27 cellular contexts compared by ENCODE assay signal in genomic region chr9:19701274-19701673, GRCh38.
"Had no signal": no experiment of that assay in that cellular context is flagged by ENCODE, and none has a peak within 500 bp of the region (broad histone marks: within the 10 kb centered on the region; RNA-seq: fewer than 3 reads in every experiment).

No MANE protein-coding gene starts in this region.

- H3K4me3 Mint-ChIP-seq: activated CD4-positive, alpha-beta T cell treated with anti-CD3 and anti-CD28 coated beads, Interleukin-2, amount 10 ng/mL, durations not matched to agents 24 days and 14 days; activated CD8-positive, alpha-beta T cell treated with anti-CD3 and anti-CD28 coated beads for 36 hours; activated naive CD4-positive, alpha-beta T cell treated with anti-CD3 and anti-CD28 coated beads for 36 hours; activated T-cell treated with anti-CD3 and anti-CD28 coated beads, Interleukin-2, amount 50 U/mL, for 72 hours; activated T-helper 17 cell treated with anti-CD3 and anti-CD28 coated beads, Interleukin-2, amount 50 U/mL, for 72 hours; brain; central memory CD8-positive, alpha-beta T cell had no signal

- H3K27me3 ChIP-seq: MG63, SJCRH30 had no signal

- H3K36me3 ChIP-seq: adrenal gland, MG63, SJCRH30 had no signal

- H3K36me3 Mint-ChIP-seq: activated naive CD4-positive, alpha-beta T cell treated with anti-CD3 and anti-CD28 coated beads, Interleukin-2, amount 50 U/mL, for 72 hours; brain had no signal

- H3K9me3 ChIP-seq: adrenal gland, MG63, SJCRH30 had no signal

- H3K4me3 ChIP-seq: adrenal gland, MG63, SJCRH30, SK-N-MC had no signal

- DNase-seq: activated CD4-positive, alpha-beta T cell treated with anti-CD3 and anti-CD28 coated beads, Interleukin-2, amount 10 ng/mL, durations not matched to agents 24 days and 14 days; activated CD4-positive, alpha-beta T cell treated with anti-CD3 and anti-CD28 coated beads, Interleukin-2, amount 50 U/mL, for 4 hours; activated CD8-positive, alpha-beta T cell treated with anti-CD3 and anti-CD28 coated beads for 36 hours; activated gamma-delta T cell; activated naive CD4-positive, alpha-beta T cell treated with anti-CD3 and anti-CD28 coated beads for 36 hours; activated T-cell treated with anti-CD3 and anti-CD28 coated beads, Interleukin-2, amount 50 U/mL, for 1 hour; activated T-cell treated with anti-CD3 and anti-CD28 coated beads, Interleukin-2, amount 50 U/mL, for 72 hours; adrenal gland; Kasumi-1; MG63; NCI-H1048; NCI-H1105 treated with DMSO at 0.1 percent for 48 hours; NCI-H1436; NCI-H1694; NCI-H1930; NCI-H2081 treated with DMSO at 0.1 percent for 48 hours; NCI-H345; NCI-H524 treated with DMSO at 0.1 percent for 48 hours; SHP77; SJCRH30; T1000 had no signal

- H3K9me3 Mint-ChIP-seq: activated CD4-positive, alpha-beta T cell treated with anti-CD3 and anti-CD28 coated beads, Interleukin-2, amount 10 ng/mL, durations not matched to agents 24 days and 14 days; activated CD8-positive, alpha-beta T cell treated with anti-CD3 and anti-CD28 coated beads for 36 hours; activated naive CD4-positive, alpha-beta T cell treated with anti-CD3 and anti-CD28 coated beads for 36 hours; activated naive CD4-positive, alpha-beta T cell treated with anti-CD3 and anti-CD28 coated beads, Interleukin-2, amount 50 U/mL, for 72 hours; activated T-helper 17 cell treated with anti-CD3 and anti-CD28 coated beads, Interleukin-2, amount 50 U/mL, for 72 hours; central memory CD8-positive, alpha-beta T cell had no signal

- H3K4me1 ChIP-seq: adrenal gland, SJCRH30 had no signal

- H3K27ac ChIP-seq: adrenal gland, SJCRH30, SK-N-MC had no signal

- H3K4me1 Mint-ChIP-seq: activated CD4-positive, alpha-beta T cell treated with anti-CD3 and anti-CD28 coated beads, Interleukin-2, amount 10 ng/mL, durations not matched to agents 24 days and 14 days; activated T-helper 17 cell treated with anti-CD3 and anti-CD28 coated beads, Interleukin-2, amount 50 U/mL, for 72 hours; central memory CD8-positive, alpha-beta T cell had no signal

- H3K27me3 Mint-ChIP-seq: brain had no signal

- H3K27ac Mint-ChIP-seq: activated CD4-positive, alpha-beta T cell treated with anti-CD3 and anti-CD28 coated beads, Interleukin-2, amount 10 ng/mL, durations not matched to agents 24 days and 14 days; activated CD8-positive, alpha-beta T cell treated with anti-CD3 and anti-CD28 coated beads for 36 hours; activated naive CD4-positive, alpha-beta T cell treated with anti-CD3 and anti-CD28 coated beads for 36 hours; activated naive CD4-positive, alpha-beta T cell treated with anti-CD3 and anti-CD28 coated beads, Interleukin-2, amount 50 U/mL, for 72 hours; activated T-cell treated with anti-CD3 and anti-CD28 coated beads, Interleukin-2, amount 50 U/mL, for 72 hours; activated T-helper 17 cell treated with anti-CD3 and anti-CD28 coated beads, Interleukin-2, amount 50 U/mL, for 72 hours had no signal

- ATAC-seq: activated CD8-positive, alpha-beta T cell treated with anti-CD3 and anti-CD28 coated beads for 36 hours; activated naive CD4-positive, alpha-beta T cell treated with anti-CD3 and anti-CD28 coated beads, Interleukin-2, amount 50 U/mL, for 72 hours; activated T-cell treated with anti-CD3 and anti-CD28 coated beads, Interleukin-2, amount 50 U/mL, for 72 hours; activated T-helper 17 cell treated with anti-CD3 and anti-CD28 coated beads, Interleukin-2, amount 50 U/mL, for 72 hours; Panc1 had no signal
